Comparison of ENCODE assay signal across 8 cellular contexts in genomic region chr17:1627987-1628855, GRCh38. TPM values are rescaled to one million over a fixed set of nuclear protein-coding genes. Genes with fewer than 3 reads are reported as not detected.
DNase-seq lines count a peak whose midpoint lies in the region; ATAC-seq and TF ChIP-seq lines count a peak whose summit lies in the region.

TSS of gene SLC43A2 (minus strand) at chr17:1628834. CDS start at chr17:1627874, 960 bp downstream.

- no TSS peak for BruUV-seq in PC-3 (replicated peaks; lab: Mats Ljungman, UMichigan)

- intact Hi-C loops in PC-3 (cut with micrococcal nuclease): no loop called here

- H2AFZ ChIP-seq in PC-3 (ENCODE audit: low read length): peak within 1 kb of the TSS; percentile 92

- H3K36me3 ChIP-seq in HUES48 (ENCODE audit: control insufficient read depth, insufficient read depth, low read length) (0 out of 2 replicates have a peak, but pooled peaks cover 2% of the 10 kb centered on the region), PC-3 (ENCODE audit: low read depth, low read length) (no peaks in the 10 kb centered on the region; the same call in 1 of the 2 replicates)

- H3K4me1 ChIP-seq in HUES48 (ENCODE audit: control insufficient read depth, insufficient read depth, low read length) (peaks cover 4% of the 10 kb centered on the region; the same call in 1 of the 2 replicates), PC-3 (ENCODE audit: insufficient read depth, low read length) (no peaks in the 10 kb centered on the region)

- POLR2A ChIA-PET in PC-3 (lab: Charles Lee; ENCODE audit: unreplicated experiment): interaction anchor here (0.7 kb wide), 1 partner anchor 21 kb away, joined by 9 read pairs; the partner anchor contains the start of gene RILP

- no peaks in the 10 kb centered on the region for H3K79me2 ChIP-seq in PC-3 (ENCODE audit: low read length)

- peak within 1 kb of the TSS; percentile 68 for H3K4me3 ChIP-seq in HUES48 (ENCODE audit: low read depth, low read length)
- H3K4me3 ChIP-seq in PC-3 (ENCODE audit: low read length): peak within 1 kb of the TSS; percentile 73

- H3K27ac ChIP-seq in HUES48 (ENCODE audit: low read depth, low read length): peak within 1 kb of the TSS; percentile 87
- H3K27ac ChIP-seq in PC-3 (ENCODE audit: low read length): peak within 1 kb of the TSS; percentile 51

- no peaks in the 10 kb centered on the region for H3K9me3 ChIP-seq in HUES48 (ENCODE audit: control insufficient read depth, insufficient read depth, low read length)
- H3K9me3 ChIP-seq in PC-3 (ENCODE audit: low read length): no peaks in the 10 kb centered on the region

- H4K20me1 ChIP-seq in PC-3 (ENCODE audit: low read length): no peaks in the 10 kb centered on the region

- no peaks in the 10 kb centered on the region for H3K9me2 ChIP-seq in PC-3 (replicated peaks; ENCODE audit: low read length)

- H3K9ac ChIP-seq in HUES48 (ENCODE audit: low read depth, low read length): peak within 1 kb of the TSS; percentile 88
- peak within 1 kb of the TSS; percentile 78 for H3K9ac ChIP-seq in PC-3 (ENCODE audit: low read length)

- TF ChIP-seq CTCF in GM20000 (IDR thresholded peaks at IDR 0.05; ENCODE audit: extremely low read depth, missing control alignments): no peak
- TF ChIP-seq CTCF in PC-3 (conservative IDR thresholded peaks at IDR 0.05; ENCODE audit: low read depth, low read length): no peak

- no peaks in the 10 kb centered on the region for H3K27me3 ChIP-seq in HUES48 (ENCODE audit: control insufficient read depth, insufficient read depth, low read length)
- H3K27me3 ChIP-seq in PC-3 (ENCODE audit: low read length): no peaks in the 10 kb centered on the region

- peak; percentile 77 for DNase-seq in COLO829 (ENCODE audit: low spot score)
- DNase-seq in GM20000 (ENCODE audit: low spot score): peak; percentile 97
- peak; percentile 69 for DNase-seq in PC-3
- DNase-seq in activated T-helper 1 cell treated with anti-CD3 and anti-CD28 coated beads, Interleukin-2, amount 50 U/mL, for 16 hours (ENCODE audit: low read depth in 1 of 2, low spot score in 1 of 2): peak; percentile 49 to 65
- DNase-seq in fibroblast of gingiva (ENCODE audit: low read depth): peak; percentile 71
- peak; percentile 86 for DNase-seq in myocyte (ENCODE audit: low read depth)
- peak; percentile 50 to 56 for DNase-seq in stimulated activated CD8-positive, alpha-beta memory T cell treated with anti-CD3 and anti-CD28 coated beads, Interleukin-7, amount 100 ng/mL, for 48 hours (ENCODE audit: extremely low read depth in 1 of 2, low read depth in 1 of 2)

- CTCF ChIA-PET in PC-3 (lab: Charles Lee): interaction anchor here (3.1 kb wide), 1 partner anchor 54 kb away, joined by 34 read pairs; no protein-coding TSS in a partner anchor

- ATAC-seq in PC-3: peak; percentile 81

- peak within 1 kb of the TSS; percentile 99 for H3K4me2 ChIP-seq in PC-3 (ENCODE audit: low read length)

- H3F3A ChIP-seq in PC-3 (ENCODE audit: low read length, unreplicated experiment): no peaks in the 10 kb centered on the region

RNA-seq across cellular contexts. Expression of gene SLC43A2, which starts in this region (rescaled TPM):
- 6.2 and 17.1 TPM in 2 replicates for total RNA-seq in PC-3 (2014; rRNA removed)
- 13.9 and 15.6 TPM in 2 replicates for total RNA-seq in myocyte
- polyA plus RNA-seq in myocyte (2012): 8.8 TPM

Comparison
In these comparisons a context has a peak if more than half of its experiments do, and no peak if none do; other contexts are left out.
1. Peak in every context shown above with its lines: DNase-seq, ATAC-seq, H3K4me3 ChIP-seq and H3K27ac ChIP-seq.